21 cellular contexts compared by ENCODE assay signal in the genomic region with DNA sequence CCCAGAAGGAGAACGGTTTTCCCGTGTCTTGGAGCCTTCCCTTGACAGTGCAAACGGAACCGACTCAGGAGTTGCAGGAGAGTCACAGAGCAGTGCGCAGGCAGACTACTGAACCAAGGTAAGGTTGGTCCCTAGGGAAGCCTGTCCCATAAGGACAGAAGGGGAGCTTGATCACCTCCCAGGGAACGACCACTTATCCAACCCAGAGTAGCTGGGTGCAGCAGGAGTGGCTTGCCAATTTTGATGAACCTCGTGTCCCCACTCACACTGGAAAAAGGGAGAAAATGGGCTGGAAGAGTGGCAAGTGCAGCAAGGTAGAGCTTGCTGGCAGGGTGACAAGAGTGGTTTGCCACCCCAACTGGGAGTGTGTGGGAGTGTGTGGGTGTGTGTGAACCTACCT.
A peak's percentile ranks its signal among the peaks of the same experiment; 100 is the strongest.
DNase-seq lines count a peak whose midpoint lies in the region; ATAC-seq and TF ChIP-seq lines count a peak whose summit lies in the region.
"Had no signal": no experiment of that assay in that cellular context is flagged by ENCODE, and none has a peak within 500 bp of the region (broad histone marks: within the 10 kb centered on the region; RNA-seq: fewer than 3 reads in every experiment).

No MANE protein-coding gene starts in this region.

- peaks cover 26% of the 10 kb centered on the region for H3K9me3 Mint-ChIP-seq in neural progenitor cell
- H3K9me3 Mint-ChIP-seq: CD8-positive, alpha-beta T cell had no signal

- H3K9ac ChIP-seq in OCI-LY3 (ENCODE audit: low read length) (peak overlapping the region; percentile 24; the same call in 1 of the 2 replicates), neural progenitor cell (no peak overlapping the region)
- H3K9ac ChIP-seq: BLaER1 had no signal

- H3K27me3 ChIP-seq in OCI-LY3 (ENCODE audit: low read depth, low read length) (no peaks in the 10 kb centered on the region), neural progenitor cell (no peaks in the 10 kb centered on the region), upper lobe of left lung (no peaks in the 10 kb centered on the region)
- H3K27me3 ChIP-seq: BLaER1, MG63 had no signal

- H2AFZ ChIP-seq in OCI-LY3 (ENCODE audit: low read depth, low read length), result no peak overlapping the region
- H2AFZ ChIP-seq in neural progenitor cell (replicated peaks), result no peak overlapping the region

- no peaks in the 10 kb centered on the region for H3K4me1 Mint-ChIP-seq in neural progenitor cell

- H3K79me2 ChIP-seq in OCI-LY3 (ENCODE audit: low read length) (no peaks in the 10 kb centered on the region), neural progenitor cell (ENCODE audit: low read depth) (no peaks in the 10 kb centered on the region)

- ATAC-seq in GM18502 (IDR thresholded peaks at IDR 0.05; ENCODE audit: poor library complexity, unreplicated experiment) (peak; percentile 9), GM21786 (IDR thresholded peaks at IDR 0.05; ENCODE audit: unreplicated experiment) (peak; percentile 1), upper lobe of left lung (ENCODE audit: low FRiP score in 2 of 2) (no peak), SK-N-SH treated with all-trans-retinoic acid at 6 μM for 48 hours (no peak)
- ATAC-seq: CD8-positive, alpha-beta T cell; T-cell had no signal

- H3K9me3 ChIP-seq in OCI-LY3 (ENCODE audit: insufficient read depth, low read length) (no peaks in the 10 kb centered on the region), neural progenitor cell (ENCODE audit: low read depth) (no peaks in the 10 kb centered on the region), upper lobe of left lung (no peaks in the 10 kb centered on the region)
- H3K9me3 ChIP-seq: MG63 had no signal

- H3K4me1 ChIP-seq in OCI-LY3 (ENCODE audit: low read length), result peaks cover 14% of the 10 kb centered on the region
- no peaks in the 10 kb centered on the region for H3K4me1 ChIP-seq in neural progenitor cell
- H3K4me1 ChIP-seq in upper lobe of left lung, result no peaks in the 10 kb centered on the region

- H3K36me3 ChIP-seq in OCI-LY3 (replicated peaks; ENCODE audit: low read depth, low read length) (peaks cover 7% of the 10 kb centered on the region), neural progenitor cell (no peaks in the 10 kb centered on the region), upper lobe of left lung (no peaks in the 10 kb centered on the region)

- H3K27ac ChIP-seq in OCI-LY3 (ENCODE audit: low read length), result peak overlapping the region; percentile 44; the same call in 1 of the 2 replicates
- H3K27ac ChIP-seq in neural progenitor cell, result no peak overlapping the region
- no peak overlapping the region for H3K27ac ChIP-seq in upper lobe of left lung
- H3K27ac ChIP-seq: BLaER1, SK-N-MC had no signal

- TF ChIP-seq CTCF in OCI-LY3 (IDR thresholded peaks at IDR 0.05; ENCODE audit: low read depth, low read length) (no peak), neural progenitor cell (IDR thresholded peaks at IDR 0.05) (no peak), upper lobe of left lung (IDR thresholded peaks at IDR 0.05) (no peak)

- H3K4me2 ChIP-seq in OCI-LY3 (ENCODE audit: low read length) (peak overlapping the region; percentile 56; the same call in 1 of the 2 replicates), neural progenitor cell (no peak overlapping the region)
- H3K4me2 ChIP-seq: BLaER1 had no signal

- peaks cover 16% of the 10 kb centered on the region for H3K36me3 Mint-ChIP-seq in neural progenitor cell
- H3K36me3 Mint-ChIP-seq: CD8-positive, alpha-beta T cell had no signal

- H3K4me3 ChIP-seq in OCI-LY3 (ENCODE audit: low read length) (peak overlapping the region; percentile 18; the same call in 1 of the 2 replicates), neural progenitor cell (no peak overlapping the region), upper lobe of left lung (no peak overlapping the region)
- H3K4me3 ChIP-seq: BLaER1, MG63, SK-N-MC had no signal

- DNase-seq in neural progenitor cell (ENCODE audit: low spot score) (no peak), NCI-H146 (lab: John Stamatoyannopoulos, UW) (no peak), SW480 (ENCODE audit: low spot score) (no peak), upper lobe of left lung (no peak)
- DNase-seq: Calu3; CD8-positive, alpha-beta T cell; DMS53; EL; Kasumi-1; MG63; NCI-H1048; NCI-H2081 treated with DMSO at 0.1 percent for 48 hours; NK-92 treated with Interleukin-12 subunit alpha and Interleukin-12 subunit beta, amount 100 ng/mL, for 24 hours; Right ventricle myocardium superior; T-cell had no signal

- peaks cover 3% of the 10 kb centered on the region for H3K27me3 Mint-ChIP-seq in neural progenitor cell (ENCODE audit: insufficient read depth, low read depth)
- H3K27me3 Mint-ChIP-seq: T-cell had no signal

- no peak overlapping the region for H3K4me3 Mint-ChIP-seq in neural progenitor cell
- H3K4me3 Mint-ChIP-seq: CD8-positive, alpha-beta T cell; T-cell had no signal

- H4K20me1 ChIP-seq in OCI-LY3 (ENCODE audit: insufficient read depth, low read length), result no peaks in the 10 kb centered on the region
- no peaks in the 10 kb centered on the region for H4K20me1 ChIP-seq in neural progenitor cell (ENCODE audit: low read depth)
- H4K20me1 ChIP-seq: BLaER1 had no signal

- 77 to 88% methylated on average over 3 to 7 of the region's 7 CpGs for WGBS in upper lobe of left lung, 2 donors

- H3F3A ChIP-seq in neural progenitor cell (ENCODE audit: low read depth), result no peaks in the 10 kb centered on the region

- peak overlapping the region; percentile 27 for H3K27ac Mint-ChIP-seq in neural progenitor cell
- H3K27ac Mint-ChIP-seq: CD8-positive, alpha-beta T cell; T-cell had no signal

- TF ChIP-seq POLR2A in upper lobe of left lung (IDR thresholded peaks at IDR 0.05), result no peak

- TF ChIP-seq EP300 in upper lobe of left lung (IDR thresholded peaks at IDR 0.05), result no peak

TF ChIP-seq in SK-N-SH treated with all-trans-retinoic acid at 6 μM for 48 hours, 23 proteins besides CTCF, POLR2A, EP300 and RAD21 (continues in another document):
- TF ChIP-seq ZNF8 (CRISPR knock-in tag; IDR thresholded peaks at IDR 0.05) (no peak), RARB (CRISPR knock-in tag; IDR thresholded peaks at IDR 0.05) (no peak), ZFP30 (CRISPR knock-in tag; IDR thresholded peaks at IDR 0.05) (no peak), CSDC2 (CRISPR knock-in tag; IDR thresholded peaks at IDR 0.05) (no peak), ARNTL (CRISPR knock-in tag; IDR thresholded peaks at IDR 0.05; ENCODE audit: borderline replicate concordance, low read depth) (no peak), ISL1 (CRISPR knock-in tag; IDR thresholded peaks at IDR 0.05) (no peak), ZC3H10 (CRISPR knock-in tag; IDR thresholded peaks at IDR 0.05) (no peak), ZNF70 (CRISPR knock-in tag; IDR thresholded peaks at IDR 0.05) (no peak), ESRRG (CRISPR knock-in tag; IDR thresholded peaks at IDR 0.05) (no peak), OSR1 (CRISPR knock-in tag; IDR thresholded peaks at IDR 0.05) (no peak), TCF4 (CRISPR knock-in tag; IDR thresholded peaks at IDR 0.05; ENCODE audit: borderline replicate concordance) (no peak), GLIS3 (CRISPR knock-in tag; IDR thresholded peaks at IDR 0.05) (no peak), BACH2 (CRISPR knock-in tag; IDR thresholded peaks at IDR 0.05; ENCODE audit: borderline replicate concordance) (no peak), TOX (CRISPR knock-in tag; IDR thresholded peaks at IDR 0.05; ENCODE audit: borderline replicate concordance) (no peak), ZFP3 (CRISPR knock-in tag; IDR thresholded peaks at IDR 0.05) (no peak)
- TF ChIP-seq, protein P1, sequence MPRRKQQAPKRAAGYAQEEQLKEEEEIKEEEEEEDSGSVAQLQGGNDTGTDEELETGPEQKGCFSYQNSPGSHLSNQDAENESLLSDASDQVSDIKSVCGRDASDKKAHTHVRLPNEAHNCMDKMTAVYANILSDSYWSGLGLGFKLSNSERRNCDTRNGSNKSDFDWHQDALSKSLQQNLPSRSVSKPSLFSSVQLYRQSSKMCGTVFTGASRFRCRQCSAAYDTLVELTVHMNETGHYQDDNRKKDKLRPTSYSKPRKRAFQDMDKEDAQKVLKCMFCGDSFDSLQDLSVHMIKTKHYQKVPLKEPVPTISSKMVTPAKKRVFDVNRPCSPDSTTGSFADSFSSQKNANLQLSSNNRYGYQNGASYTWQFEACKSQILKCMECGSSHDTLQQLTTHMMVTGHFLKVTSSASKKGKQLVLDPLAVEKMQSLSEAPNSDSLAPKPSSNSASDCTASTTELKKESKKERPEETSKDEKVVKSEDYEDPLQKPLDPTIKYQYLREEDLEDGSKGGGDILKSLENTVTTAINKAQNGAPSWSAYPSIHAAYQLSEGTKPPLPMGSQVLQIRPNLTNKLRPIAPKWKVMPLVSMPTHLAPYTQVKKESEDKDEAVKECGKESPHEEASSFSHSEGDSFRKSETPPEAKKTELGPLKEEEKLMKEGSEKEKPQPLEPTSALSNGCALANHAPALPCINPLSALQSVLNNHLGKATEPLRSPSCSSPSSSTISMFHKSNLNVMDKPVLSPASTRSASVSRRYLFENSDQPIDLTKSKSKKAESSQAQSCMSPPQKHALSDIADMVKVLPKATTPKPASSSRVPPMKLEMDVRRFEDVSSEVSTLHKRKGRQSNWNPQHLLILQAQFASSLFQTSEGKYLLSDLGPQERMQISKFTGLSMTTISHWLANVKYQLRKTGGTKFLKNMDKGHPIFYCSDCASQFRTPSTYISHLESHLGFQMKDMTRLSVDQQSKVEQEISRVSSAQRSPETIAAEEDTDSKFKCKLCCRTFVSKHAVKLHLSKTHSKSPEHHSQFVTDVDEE (CRISPR knock-in tag; IDR thresholded peaks at IDR 0.05), result no peak
- TF ChIP-seq, protein P2, sequence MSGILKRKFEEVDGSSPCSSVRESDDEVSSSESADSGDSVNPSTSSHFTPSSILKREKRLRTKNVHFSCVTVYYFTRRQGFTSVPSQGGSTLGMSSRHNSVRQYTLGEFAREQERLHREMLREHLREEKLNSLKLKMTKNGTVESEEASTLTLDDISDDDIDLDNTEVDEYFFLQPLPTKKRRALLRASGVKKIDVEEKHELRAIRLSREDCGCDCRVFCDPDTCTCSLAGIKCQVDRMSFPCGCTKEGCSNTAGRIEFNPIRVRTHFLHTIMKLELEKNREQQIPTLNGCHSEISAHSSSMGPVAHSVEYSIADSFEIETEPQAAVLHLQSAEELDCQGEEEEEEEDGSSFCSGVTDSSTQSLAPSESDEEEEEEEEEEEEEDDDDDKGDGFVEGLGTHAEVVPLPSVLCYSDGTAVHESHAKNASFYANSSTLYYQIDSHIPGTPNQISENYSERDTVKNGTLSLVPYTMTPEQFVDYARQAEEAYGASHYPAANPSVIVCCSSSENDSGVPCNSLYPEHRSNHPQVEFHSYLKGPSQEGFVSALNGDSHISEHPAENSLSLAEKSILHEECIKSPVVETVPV (CRISPR knock-in tag; IDR thresholded peaks at IDR 0.05), result no peak

Comparison
In these comparisons a context has a peak if more than half of its experiments do, and no peak if none do; other contexts are left out.
1. ATAC-seq: peak in GM18502 (single experiment) and GM21786 (single experiment); none in upper lobe of left lung (0 of 2) and SK-N-SH treated with all-trans-retinoic acid at 6 μM for 48 hours (single experiment).